8 cellular contexts compared by ENCODE assay signal in the genomic region with DNA sequence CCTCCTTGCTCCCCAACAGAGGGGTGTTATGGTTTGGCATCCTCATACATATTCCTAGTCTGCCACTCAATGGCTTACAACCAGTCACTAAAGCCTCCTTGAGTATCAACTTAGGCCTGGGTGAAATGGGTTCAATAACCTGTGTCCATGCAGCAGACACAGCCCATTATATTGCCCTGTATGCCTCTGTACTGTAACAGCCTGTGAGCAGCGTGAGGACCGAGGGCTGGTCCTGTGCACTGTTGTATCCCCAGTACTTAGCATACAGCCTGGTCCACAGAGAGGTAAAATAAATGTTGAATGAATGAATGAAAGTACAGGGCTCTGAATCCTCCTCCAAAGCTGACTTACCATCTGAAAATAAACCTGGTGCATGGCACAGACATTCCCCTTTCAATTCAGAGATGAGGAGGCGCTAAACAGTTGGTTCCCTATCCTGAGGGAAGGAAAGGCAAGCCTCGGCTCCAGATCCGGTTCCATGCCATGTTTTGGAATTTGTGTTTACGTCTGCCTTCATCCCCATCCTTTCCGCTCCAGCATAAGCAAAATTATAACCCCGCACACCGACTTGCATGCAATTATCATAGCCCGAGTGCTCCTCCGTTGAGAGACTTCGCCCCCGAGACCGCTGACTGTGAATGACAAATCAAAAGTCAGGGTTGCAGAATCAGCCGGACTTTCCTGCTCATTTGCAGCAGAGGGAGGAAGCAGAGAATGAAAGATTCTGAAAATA. TPM values are rescaled to one million over a fixed set of nuclear protein-coding genes. Genes with fewer than 3 reads are reported as not detected.
DNase-seq lines count a peak whose midpoint lies in the region; ATAC-seq, FAIRE-seq and TF ChIP-seq lines count a peak whose summit lies in the region.

No MANE protein-coding gene starts in this region.

- peaks cover 8% of the 10 kb centered on the region for H3K4me1 ChIP-seq in effector memory CD4-positive, alpha-beta T cell (ENCODE audit: control insufficient read depth, insufficient read depth, low read length, poor library complexity, severe bottlenecking)

- no peaks in the 10 kb centered on the region for H3K9me3 ChIP-seq in WERI-Rb-1 (ENCODE audit: severe bottlenecking)
- no peaks in the 10 kb centered on the region for H3K9me3 ChIP-seq in effector memory CD4-positive, alpha-beta T cell (ENCODE audit: control insufficient read depth, low read length)

- CTCF ChIA-PET in HEK293T (lab: Yijun Ruan, JAX) = interaction anchor here (0.7 to 1.0 kb wide), 2 partner anchors 49 to 1093 kb away, joined by 3 to 5 read pairs; no protein-coding TSS in a partner anchor

- no peaks in the 10 kb centered on the region for H3K27me3 ChIP-seq in WERI-Rb-1 (ENCODE audit: insufficient read depth, low read depth, severe bottlenecking)
- peaks cover 4% of the 10 kb centered on the region for H3K27me3 ChIP-seq in effector memory CD4-positive, alpha-beta T cell (replicated peaks; ENCODE audit: control insufficient read depth, insufficient read depth, low read length, poor library complexity, severe bottlenecking)

- peaks cover 66% of the 10 kb centered on the region for H3K4me1 Mint-ChIP-seq in osteocyte (ENCODE audit: unreplicated experiment)

- no peaks in the 10 kb centered on the region for H3K36me3 Mint-ChIP-seq in osteocyte (ENCODE audit: unreplicated experiment)

- H3K36me3 ChIP-seq in WERI-Rb-1 = no peaks in the 10 kb centered on the region
- no peaks in the 10 kb centered on the region for H3K36me3 ChIP-seq in effector memory CD4-positive, alpha-beta T cell (ENCODE audit: control insufficient read depth, insufficient read depth, low read length)

- no peak for ATAC-seq in GM21576 (IDR thresholded peaks at IDR 0.05; ENCODE audit: unreplicated experiment)

- H3K27ac ChIP-seq in WERI-Rb-1 = no peak overlapping the region
- no peak overlapping the region for H3K27ac ChIP-seq in effector memory CD4-positive, alpha-beta T cell (ENCODE audit: insufficient read depth, low read length, poor library complexity, severe bottlenecking)

- H3K27me3 Mint-ChIP-seq in osteocyte (ENCODE audit: unreplicated experiment) = no peaks in the 10 kb centered on the region

- peak overlapping the region; percentile 85 for H3K27ac Mint-ChIP-seq in osteocyte (ENCODE audit: unreplicated experiment)

- no peak for TF ChIP-seq CTCF in AG09309 (IDR thresholded peaks at IDR 0.05; ENCODE audit: control insufficient read depth, insufficient read depth, low read depth, low read length, missing control alignments)
- TF ChIP-seq CTCF in WERI-Rb-1 (IDR thresholded peaks at IDR 0.05; ENCODE audit: low read depth, low read length) = no peak
- no peak for TF ChIP-seq CTCF in osteocyte (IDR thresholded peaks at IDR 0.05)

- peak overlapping the region; percentile 43 for H3K4me3 ChIP-seq in AG09309 (ENCODE audit: control insufficient read depth, low read depth, low read length)
- H3K4me3 ChIP-seq in WERI-Rb-1 (ENCODE audit: low read depth, low read length) = no peak overlapping the region; the same call in 1 of the 2 replicates
- no peak overlapping the region for H3K4me3 ChIP-seq in effector memory CD4-positive, alpha-beta T cell (ENCODE audit: insufficient read depth, low read depth, low read length, poor library complexity, severe bottlenecking)

- no peak for FAIRE-seq in GM19239 (lab: Jason Lieb, UNC)

- H3K9me3 Mint-ChIP-seq in osteocyte (ENCODE audit: unreplicated experiment) = no peaks in the 10 kb centered on the region

- peak overlapping the region; percentile 81 for H3K4me3 Mint-ChIP-seq in osteocyte (ENCODE audit: unreplicated experiment)

- DNase-seq in AG09309 (ENCODE audit: low read depth) (no peak), HEK293T (ENCODE audit: extremely low spot score) (peak; percentile 78), WERI-Rb-1 (peak; percentile 51), glomerular visceral epithelial cell (ENCODE audit: extremely low spot score) (peak; percentile 54), osteocyte (ENCODE audit: extremely low spot score, unreplicated experiment) (no peak), GM19239 (ENCODE audit: insufficient read length, low spot score) (no peak)
- no peak for DNase-seq in effector memory CD4-positive, alpha-beta T cell

- POLR2A ChIA-PET in HEK293T (lab: Yijun Ruan, JAX) = interaction anchor here (1.1 kb wide), 1 partner anchor 10 kb away, joined by 5 read pairs; no protein-coding TSS in a partner anchor

TF ChIP-seq in HEK293T, 16 proteins besides CTCF, POLR2A, EP300 and RAD21:
- TF ChIP-seq CTBP1 (IDR thresholded peaks at IDR 0.05; ENCODE audit: borderline replicate concordance) (peak; percentile 94), FOXK2 (IDR thresholded peaks at IDR 0.05) (0 out of 2 replicates have a peak, but pooled peaks have one; percentile 64), ARNT (IDR thresholded peaks at IDR 0.05) (no peak), TARDBP (IDR thresholded peaks at IDR 0.05) (no peak), HDGF (IDR thresholded peaks at IDR 0.05; ENCODE audit: borderline replicate concordance) (no peak), FOXM1 (IDR thresholded peaks at IDR 0.05; ENCODE audit: borderline replicate concordance) (0 out of 2 replicates have a peak, but pooled peaks have one; percentile 30), L3MBTL2 (conservative IDR thresholded peaks at IDR 0.05) (0 out of 2 replicates have a peak, but pooled peaks have one; percentile 7)

RNA-seq across cellular contexts. Expression of a gene that starts 45.0 kb away (rescaled TPM):
- 50.8 and 53.8 TPM in 2 replicates for total RNA-seq in osteocyte

Comparison
In these comparisons a context has a peak if more than half of its experiments do, and no peak if none do; other contexts are left out.
1. DNase-seq: peak in HEK293T (single experiment), WERI-Rb-1 (single experiment) and glomerular visceral epithelial cell (single experiment); none in AG09309 (single experiment), osteocyte (single experiment), GM19239 (single experiment) and effector memory CD4-positive, alpha-beta T cell (0 of 3).